In genomic region chrX:39984191-39984956, GRCh38 we compare ENCODE assay signal across 11 cellular contexts.
DNase-seq lines count a peak whose midpoint lies in the region; ATAC-seq and TF ChIP-seq lines count a peak whose summit lies in the region.
"Had no signal": no experiment of that assay in that cellular context is flagged by ENCODE, and none has a peak within 500 bp of the region (broad histone marks: within the 10 kb centered on the region; RNA-seq: fewer than 3 reads in every experiment).

No MANE protein-coding gene starts in this region.

- H3K4me1 ChIP-seq in fibroblast of lung (ENCODE audit: control insufficient read depth, extremely low read depth, insufficient read depth, low read length), result no peaks in the 10 kb centered on the region

- ATAC-seq in HG03460 (IDR thresholded peaks at IDR 0.05; ENCODE audit: unreplicated experiment) (no peak), left lobe of liver (no peak), HG03442 (IDR thresholded peaks at IDR 0.05; ENCODE audit: unreplicated experiment) (no peak)

- peaks cover 3% of the 10 kb centered on the region for H3K27me3 ChIP-seq in fibroblast of lung (ENCODE audit: control insufficient read depth, insufficient read depth, low read length)

- no peaks in the 10 kb centered on the region for H3K79me2 ChIP-seq in fibroblast of lung (ENCODE audit: control insufficient read depth, insufficient read depth, low read length)

- H4K20me1 ChIP-seq in fibroblast of lung (ENCODE audit: control insufficient read depth, extremely low read depth, insufficient read depth, low read length), result no peaks in the 10 kb centered on the region

- no peak for TF ChIP-seq CTCF in fibroblast of lung (conservative IDR thresholded peaks at IDR 0.05 in 1 of 2, IDR thresholded peaks at IDR 0.05 in 1 of 2; ENCODE audit: low read depth in 1 of 2, low read length in 2 of 2)

- no peak overlapping the region for H2AFZ ChIP-seq in fibroblast of lung (ENCODE audit: low read length)

- no peaks in the 10 kb centered on the region for H3K9me3 ChIP-seq in fibroblast of lung (ENCODE audit: control insufficient read depth, insufficient read depth, low read depth, low read length)

- H3K4me3 ChIP-seq in fibroblast of lung (replicated peaks in 1 of 4; ENCODE audit: control extremely low read depth in 1 of 4, insufficient read depth in 1 of 4, low read depth in 3 of 4, low read length in 4 of 4) (no peak overlapping the region), skeletal muscle cell (ENCODE audit: low read depth, low read length) (no peak overlapping the region)

- H3K27ac ChIP-seq in fibroblast of lung (ENCODE audit: insufficient read depth, low read length), result no peak overlapping the region
- H3K27ac ChIP-seq: 22Rv1 had no signal

- DNase-seq in DMS79 treated with DMSO at 0.1 percent for 48 hours (lab: John Stamatoyannopoulos, UW), result peak; percentile 2
- DNase-seq in DMS79 (lab: John Stamatoyannopoulos, UW), result no peak
- DNase-seq in RPMI7951 (ENCODE audit: low read depth), result peak; percentile 56
- peak; percentile 57 to 60 for DNase-seq in fibroblast of lung (ENCODE audit: low read depth in 2 of 2)
- DNase-seq in skeletal muscle cell (ENCODE audit: low read depth), result peak; percentile 45
- no peak for DNase-seq in left lobe of liver (ENCODE audit: low spot score)
- DNase-seq: activated T-cell treated with anti-CD3 and anti-CD28 coated beads, Interleukin-2, amount 50 U/mL, for 24 hours; NCI-H510A had no signal

- H3K36me3 ChIP-seq in fibroblast of lung (ENCODE audit: control insufficient read depth, insufficient read depth, low read length), result no peaks in the 10 kb centered on the region

- no peak overlapping the region for H3K4me2 ChIP-seq in fibroblast of lung (ENCODE audit: extremely low read depth, insufficient read depth, low read length)

- no peak overlapping the region for H3K9ac ChIP-seq in fibroblast of lung (ENCODE audit: insufficient read depth, low read length)

Comparison
In these comparisons a context has a peak if more than half of its experiments do, and no peak if none do; other contexts are left out.
1. DNase-seq: peak in DMS79 treated with DMSO at 0.1 percent for 48 hours (single experiment), RPMI7951 (single experiment), fibroblast of lung (2 of 2) and skeletal muscle cell (single experiment); none in DMS79 (single experiment) and left lobe of liver (single experiment).